In genomic region chr13:25281193-25281936, GRCh38 we compare ENCODE assay signal across 10 cellular contexts. TPM values are rescaled to one million over a fixed set of nuclear protein-coding genes. Genes with fewer than 3 reads are reported as not detected.
DNase-seq lines count a peak whose midpoint lies in the region; ATAC-seq lines count a peak whose summit lies in the region.
"Had no signal": no experiment of that assay in that cellular context is flagged by ENCODE, and none has a peak within 500 bp of the region (broad histone marks: within the 10 kb centered on the region; RNA-seq: fewer than 3 reads in every experiment).

No MANE protein-coding gene starts in this region.

- H3K4me3 ChIP-seq in aorta (ENCODE audit: low read length in 2 of 2), result no peak overlapping the region
- H3K4me3 ChIP-seq: prostate gland, SJSA1 had no signal

- peaks cover 42% of the 10 kb centered on the region for H3K36me3 Mint-ChIP-seq in dendritic cell treated with granulocyte-macrophage colony-stimulating factor and Interleukin-4, amounts not matched to agents 40 ng/mL and 50 ng/mL, for 4 days (ENCODE audit: low read depth)

- H3K27me3 Mint-ChIP-seq in dendritic cell treated with granulocyte-macrophage colony-stimulating factor and Interleukin-4, amounts not matched to agents 40 ng/mL and 50 ng/mL, for 4 days, result no peaks in the 10 kb centered on the region

- no peaks in the 10 kb centered on the region for H3K27me3 ChIP-seq in aorta (ENCODE audit: control insufficient read depth in 1 of 2, insufficient read depth in 2 of 2, low read length in 1 of 2)
- H3K27me3 ChIP-seq: SJSA1 had no signal

- H3K9me3 Mint-ChIP-seq in dendritic cell treated with granulocyte-macrophage colony-stimulating factor and Interleukin-4, amounts not matched to agents 40 ng/mL and 50 ng/mL, for 4 days, result no peaks in the 10 kb centered on the region

- DNase-seq in GF-D8 (lab: John Stamatoyannopoulos, UW), result peak; percentile 21
- DNase-seq in A172 (ENCODE audit: low spot score), result no peak
- no peak for DNase-seq in DMS153 treated with DMSO at 0.1 percent for 48 hours (lab: John Stamatoyannopoulos, UW; ENCODE audit: unreplicated experiment)
- DNase-seq in NCI-H1417 treated with DMSO at 0.1 percent for 48 hours (lab: John Stamatoyannopoulos, UW), result no peak
- no peak for DNase-seq in aorta

- H3K27ac Mint-ChIP-seq in dendritic cell treated with granulocyte-macrophage colony-stimulating factor and Interleukin-4, amounts not matched to agents 40 ng/mL and 50 ng/mL, for 4 days, result peak overlapping the region; percentile 85

- peaks cover 88% of the 10 kb centered on the region for H3K4me1 Mint-ChIP-seq in dendritic cell treated with granulocyte-macrophage colony-stimulating factor and Interleukin-4, amounts not matched to agents 40 ng/mL and 50 ng/mL, for 4 days (ENCODE audit: low read depth)

- intact Hi-C loops in dendritic cell treated with granulocyte-macrophage colony-stimulating factor and Interleukin-4, amounts not matched to agents 40 ng/mL and 50 ng/mL, for 4 days (cut with micrococcal nuclease), result no loop called here
- intact Hi-C loops in aorta (cut with DNase I), result no loop called here

- no peaks in the 10 kb centered on the region for H3K9me3 ChIP-seq in aorta (ENCODE audit: control insufficient read depth, low read length)
- H3K9me3 ChIP-seq: prostate gland, SJSA1 had no signal

- H3K4me3 Mint-ChIP-seq in dendritic cell treated with granulocyte-macrophage colony-stimulating factor and Interleukin-4, amounts not matched to agents 40 ng/mL and 50 ng/mL, for 4 days, result peak overlapping the region; percentile 44

- ATAC-seq in GM19397 (IDR thresholded peaks at IDR 0.05; ENCODE audit: unreplicated experiment), result peak; percentile 46
- peak; percentile 65 for ATAC-seq in HG03342 (IDR thresholded peaks at IDR 0.05; ENCODE audit: unreplicated experiment)
- no peak for ATAC-seq in aorta (ENCODE audit: low FRiP score)

- peaks cover 2 to 3% of the 10 kb centered on the region in 2 donors for H3K4me1 ChIP-seq in aorta (ENCODE audit: control insufficient read depth in 1 of 2, insufficient read depth in 2 of 2, low read length in 2 of 2)
- H3K4me1 ChIP-seq: prostate gland had no signal

- 60 to 71% methylated on average over 4 of the region's 4 CpGs for WGBS in aorta, 2 donors

- H3K27ac ChIP-seq in aorta (ENCODE audit: low read depth in 1 of 2, low read length in 2 of 2), result no peak overlapping the region
- H3K27ac ChIP-seq: prostate gland, SJSA1 had no signal

- no peaks in the 10 kb centered on the region for H3K36me3 ChIP-seq in aorta (ENCODE audit: control insufficient read depth in 1 of 2, insufficient read depth in 2 of 2, low read length in 1 of 2)
- H3K36me3 ChIP-seq: prostate gland had no signal

RNA-seq across cellular contexts. Expression of gene MTMR6, which starts 5.9 kb away (rescaled TPM):
- 31.6 and 31.7 TPM in 2 replicates for total RNA-seq in A172 (2014; rRNA removed; shearing (Covaris generic))
- 10 to 100 TPM; 18.2 to 20.7 TPM for total RNA-seq in aorta
- polyA plus RNA-seq in aorta, result 10 to 100 TPM; 11.2 to 12.6 TPM

RNA-seq across cellular contexts. Expression of gene NUP58, which starts 20.1 kb away (rescaled TPM):
- total RNA-seq in A172 (2014; rRNA removed; shearing (Covaris generic)), result 94.9 and 102 TPM in 2 replicates
- 10 to 100 TPM; 36.5 to 43.1 TPM for total RNA-seq in aorta
- 10 to 100 TPM in 1 of 2 donors, 1 to 10 TPM in 1; 9.6 to 11.4 TPM for polyA plus RNA-seq in aorta
